ENCODE assay signal across 26 cellular contexts in the genomic region with DNA sequence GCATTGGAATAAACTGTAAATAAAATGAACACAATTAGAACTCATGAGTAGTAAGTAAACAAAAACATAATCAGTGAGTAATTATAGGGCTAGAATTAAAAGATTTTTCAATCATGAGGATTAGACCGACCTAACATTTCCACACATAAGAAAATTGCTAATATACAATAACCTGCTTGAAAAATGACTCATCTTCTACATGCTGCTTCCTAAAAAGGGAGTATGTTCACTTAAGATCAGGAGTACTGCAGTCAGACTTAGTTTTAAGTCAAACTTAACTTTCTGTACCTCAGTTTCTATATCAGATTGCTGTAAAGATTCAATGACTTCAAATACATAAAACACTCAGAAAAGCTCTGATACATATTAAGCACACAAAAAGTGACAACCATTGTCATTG. TPM values are rescaled to one million over a fixed set of nuclear protein-coding genes. Genes with fewer than 3 reads are reported as not detected.
DNase-seq lines count a peak whose midpoint lies in the region; ATAC-seq, FAIRE-seq and TF ChIP-seq lines count a peak whose summit lies in the region.
"Had no signal": no experiment of that assay in that cellular context is flagged by ENCODE, and none has a peak within 500 bp of the region (broad histone marks: within the 10 kb centered on the region; RNA-seq: fewer than 3 reads in every experiment).

No MANE protein-coding gene starts in this region.

- H3K4me2 ChIP-seq in A549 (no peak overlapping the region), PC-3 (ENCODE audit: low read length) (no peak overlapping the region)
- H3K4me2 ChIP-seq: neural progenitor cell had no signal

- POLR2A ChIA-PET in A549 (lab: Yijun Ruan, JAX) = no interaction called here
- POLR2A ChIA-PET in PC-3 (lab: Charles Lee; ENCODE audit: unreplicated experiment) = no interaction called here

- no peaks in the 10 kb centered on the region for H4K20me1 ChIP-seq in PC-3 (ENCODE audit: low read length)

- H3K4me1 ChIP-seq in A549 (peaks cover 12% of the 10 kb centered on the region), PC-3 (ENCODE audit: insufficient read depth, low read length) (no peaks in the 10 kb centered on the region; the same call in 1 of the 2 replicates)
- H3K4me1 ChIP-seq: BE2C, neural progenitor cell, parathyroid adenoma, suprapubic skin, upper lobe of left lung had no signal

- H3K27ac ChIP-seq in A549 = no peak overlapping the region
- no peak overlapping the region for H3K27ac ChIP-seq in PC-3 (ENCODE audit: low read length)
- H3K27ac ChIP-seq: brain microvascular endothelial cell, parathyroid adenoma, skin epidermis, suprapubic skin, upper lobe of left lung had no signal

- intact Hi-C loops in PC-3 (cut with micrococcal nuclease) = no loop called here

- 77% methylated on average over 1 of the region's 1 CpG for WGBS in A549 (ENCODE audit: missing lambda C conversion rate)

- no peak for FAIRE-seq in A549 (lab: Jason Lieb, UNC)
- FAIRE-seq: GM12891, RCC 7860 had no signal

- H3F3A ChIP-seq in PC-3 (ENCODE audit: low read length, unreplicated experiment) = no peaks in the 10 kb centered on the region

- CTCF ChIA-PET in A549 (lab: Yijun Ruan, JAX) = interaction anchor here (0.7 kb wide), 1 partner anchor 181 kb away, joined by 3 read pairs; no protein-coding TSS in a partner anchor
- CTCF ChIA-PET in PC-3 (lab: Charles Lee) = no interaction called here

- no peak for ATAC-seq in A549
- ATAC-seq in GM18868 (IDR thresholded peaks at IDR 0.05; ENCODE audit: unreplicated experiment) = peak; percentile 41
- peak; percentile 75 for ATAC-seq in PC-3
- no peak for ATAC-seq in GM21390 (IDR thresholded peaks at IDR 0.05; ENCODE audit: unreplicated experiment)

- H3K9ac ChIP-seq in PC-3 (ENCODE audit: low read length) = no peak overlapping the region
- H3K9ac ChIP-seq: neural progenitor cell, parathyroid adenoma had no signal

- TF ChIP-seq RAD21 in A549 (conservative IDR thresholded peaks at IDR 0.05 in 1 of 2, IDR thresholded peaks at IDR 0.05 in 1 of 2) = no peak

- no peak for TF ChIP-seq POLR2A in A549 (IDR thresholded peaks at IDR 0.05; ENCODE audit: low read length)

- TF ChIP-seq CTCF in A549 (IDR thresholded peaks at IDR 0.05) (no peak), PC-3 (conservative IDR thresholded peaks at IDR 0.05; ENCODE audit: low read depth, low read length) (no peak), choroid plexus epithelial cell (conservative IDR thresholded peaks at IDR 0.05; ENCODE audit: low read depth, low read length) (no peak)

- H3K9me3 ChIP-seq in A549 (no peaks in the 10 kb centered on the region), PC-3 (ENCODE audit: low read length) (no peaks in the 10 kb centered on the region)
- H3K9me3 ChIP-seq: BE2C, suprapubic skin, upper lobe of left lung had no signal

- no peak overlapping the region for H3K4me3 ChIP-seq in A549
- no peak overlapping the region for H3K4me3 ChIP-seq in PC-3 (ENCODE audit: low read length)
- no peak overlapping the region for H3K4me3 ChIP-seq in choroid plexus epithelial cell (ENCODE audit: low read depth, low read length)
- H3K4me3 ChIP-seq: neural progenitor cell, skin epidermis, suprapubic skin, upper lobe of left lung had no signal

- no TSS peak for BruUV-seq in PC-3 (replicated peaks; lab: Mats Ljungman, UMichigan)

- no peak overlapping the region for H2AFZ ChIP-seq in PC-3 (ENCODE audit: low read length)
- H2AFZ ChIP-seq: neural progenitor cell, parathyroid adenoma had no signal

- H3K27me3 ChIP-seq in PC-3 (ENCODE audit: low read length) = no peaks in the 10 kb centered on the region
- H3K27me3 ChIP-seq: BE2C, brain microvascular endothelial cell, neural progenitor cell, suprapubic skin, upper lobe of left lung had no signal

- no peak for TF ChIP-seq EP300 in A549 (IDR thresholded peaks at IDR 0.05)

- no peaks in the 10 kb centered on the region for H3K79me2 ChIP-seq in PC-3 (ENCODE audit: low read length)
- H3K79me2 ChIP-seq: parathyroid adenoma had no signal

- H3K36me3 ChIP-seq in PC-3 (ENCODE audit: low read depth, low read length) = peaks cover 42% of the 10 kb centered on the region
- H3K36me3 ChIP-seq: BE2C had no signal

- no peaks in the 10 kb centered on the region for H3K9me2 ChIP-seq in PC-3 (replicated peaks; ENCODE audit: low read length)

- DNase-seq in A549 (ENCODE audit: low read depth in 1 of 2, low spot score in 1 of 2) (no peak), PC-3 (no peak), choroid plexus epithelial cell (ENCODE audit: low read depth) (peak; percentile 25), NAMALWA (ENCODE audit: low spot score) (no peak), NCI-H2171 (lab: John Stamatoyannopoulos, UW) (no peak), DMS79 (lab: John Stamatoyannopoulos, UW) (no peak)
- DNase-seq: activated CD4-positive, alpha-beta T cell treated with anti-CD3 and anti-CD28 coated beads for 48 hours; activated naive CD4-positive, alpha-beta T cell treated with anti-CD3 and anti-CD28 coated beads, Interleukin-2, amount 50 U/mL, for 16 hours; BE2C; brain microvascular endothelial cell; DMS153; glutamatergic neuron; NCI-H1092 treated with DMSO at 0.1 percent for 48 hours; NCI-H1694 treated with DMSO at 0.1 percent for 48 hours; NCI-H510A treated with DMSO at 0.1 percent for 48 hours; retina; stimulated activated naive CD4-positive, alpha-beta T cell treated with Interleukin-2 at 50 U/mL for 16 hours; upper lobe of left lung had no signal

TF ChIP-seq in A549, 52 proteins besides CTCF, POLR2A, EP300 and RAD21:
- TF ChIP-seq FOSL2 (IDR thresholded peaks at IDR 0.05) (no peak), FOSL2 (CRISPR knock-in tag; IDR thresholded peaks at IDR 0.05) (0 out of 2 replicates have a peak, but pooled peaks have one; percentile 13), ZFP36 (IDR thresholded peaks at IDR 0.05; ENCODE audit: borderline replicate concordance, partially characterized antibody) (no peak)

RNA-seq across cellular contexts. Expression of a gene that starts 22.6 kb away (rescaled TPM):
- 1.4 and 1.7 TPM in 2 replicates for polyA plus RNA-seq in A549 (2011; rRNA removed)
- 0.30 and 0.38 TPM in 2 replicates for polyA plus RNA-seq in A549 (2012; cell fraction: cytosol; rRNA removed)
- polyA plus RNA-seq in A549 (2012; cell fraction: nucleus; rRNA removed) = 0.26 and 0.55 TPM in 2 replicates
- 2.2 to 2.9 TPM (median 2.7 TPM) in 3 replicates for polyA plus RNA-seq in A549 (2017; fragmentation: RNase III; extraction: RNeasy Plus Mini Kit Qiagen cat#74134 plus additional on column Dnase treatment)
- polyA minus RNA-seq in A549 (2011; rRNA and poly(A)+ RNA removed) = 1.9 and 2.2 TPM in 2 replicates
- 0.98 and 1.7 TPM in 2 replicates for total RNA-seq in PC-3 (2014; rRNA removed)

Comparison
In these comparisons a context has a peak if more than half of its experiments do, and no peak if none do; other contexts are left out.
1. ATAC-seq: peak in GM18868 (single experiment) and PC-3 (single experiment); none in A549 (0 of 2) and GM21390 (single experiment).